Comparison of ENCODE assay signal across 11 cellular contexts in the genomic region with DNA sequence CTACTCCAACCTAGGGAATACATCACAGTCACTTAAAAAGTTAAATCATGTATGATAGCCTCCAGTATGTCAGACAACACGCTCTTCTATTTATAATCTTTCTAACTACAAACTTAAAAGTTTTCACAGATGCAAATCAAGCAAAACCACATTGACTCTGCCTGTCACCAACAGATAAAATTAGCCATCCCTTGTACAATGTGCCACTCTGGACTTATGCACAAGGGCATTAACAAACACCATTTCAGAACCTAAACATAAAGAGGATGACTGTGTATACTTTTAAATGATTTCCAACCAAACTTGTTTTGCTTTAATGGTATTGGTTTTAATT. TPM values are rescaled to one million over a fixed set of nuclear protein-coding genes. Genes with fewer than 3 reads are reported as not detected.
DNase-seq lines count a peak whose midpoint lies in the region; ATAC-seq and TF ChIP-seq lines count a peak whose summit lies in the region.
"Had no signal": no experiment of that assay in that cellular context is flagged by ENCODE, and none has a peak within 500 bp of the region (broad histone marks: within the 10 kb centered on the region; RNA-seq: fewer than 3 reads in every experiment).

No MANE protein-coding gene starts in this region.

- CTCF ChIA-PET in activated CD4-positive, alpha-beta memory T cell treated with anti-CD3 and anti-CD28 coated beads, Interleukin-2, amount 10 ng/mL, durations not matched to agents 7 days and 5 days (lab: Charles Lee), result interaction anchor here (1.2 kb wide), 1 partner anchor 9 kb away, joined by 3 read pairs; no protein-coding TSS in a partner anchor

- H3K27ac ChIP-seq in psoas muscle, result peak overlapping the region; percentile 66
- no peak overlapping the region for H3K27ac ChIP-seq in esophagus muscularis mucosa (replicated peaks in 1 of 4)

- peaks cover 60 to 68% (median 66%) of the 10 kb centered on the region in 3 donors for H3K4me1 Mint-ChIP-seq in IgD-negative memory B cell
- peaks cover 63% of the 10 kb centered on the region for H3K4me1 Mint-ChIP-seq in activated CD4-positive, alpha-beta memory T cell treated with anti-CD3 and anti-CD28 coated beads, Interleukin-2, amount 10 ng/mL, durations not matched to agents 7 days and 5 days

- TF ChIP-seq POLR2A in esophagus muscularis mucosa (IDR thresholded peaks at IDR 0.05; ENCODE audit: low read depth), result no peak

- TF ChIP-seq CTCF in psoas muscle (IDR thresholded peaks at IDR 0.05), result no peak
- no peak for TF ChIP-seq CTCF in esophagus muscularis mucosa (IDR thresholded peaks at IDR 0.05)

- no peak for DNase-seq in psoas muscle
- DNase-seq in esophagus muscularis mucosa (ENCODE audit: extremely low spot score), result no peak
- DNase-seq in activated CD4-positive, alpha-beta memory T cell treated with anti-CD3 and anti-CD28 coated beads, Interleukin-2, amount 10 ng/mL, durations not matched to agents 7 days and 5 days, result no peak
- no peak for DNase-seq in amniotic stem cell (lab: John Stamatoyannopoulos, UW)
- DNase-seq: NCI-H187 treated with DMSO at 0.1 percent for 48 hours had no signal

- H3K4me3 ChIP-seq in psoas muscle (peak overlapping the region; percentile 5), esophagus muscularis mucosa (no peak overlapping the region)

- no peaks in the 10 kb centered on the region for H3K9me3 ChIP-seq in psoas muscle
- no peaks in the 10 kb centered on the region for H3K9me3 ChIP-seq in esophagus muscularis mucosa

- H3K27me3 Mint-ChIP-seq in IgD-negative memory B cell, result no peaks in the 10 kb centered on the region
- H3K27me3 Mint-ChIP-seq in activated CD4-positive, alpha-beta memory T cell treated with anti-CD3 and anti-CD28 coated beads, Interleukin-2, amount 10 ng/mL, durations not matched to agents 7 days and 5 days, result no peaks in the 10 kb centered on the region
- H3K27me3 Mint-ChIP-seq: brain; naive thymus-derived CD8-positive, alpha-beta T cell had no signal

- no peaks in the 10 kb centered on the region for H3K9me3 Mint-ChIP-seq in IgD-negative memory B cell
- no peaks in the 10 kb centered on the region for H3K9me3 Mint-ChIP-seq in activated CD4-positive, alpha-beta memory T cell treated with anti-CD3 and anti-CD28 coated beads, Interleukin-2, amount 10 ng/mL, durations not matched to agents 7 days and 5 days
- H3K9me3 Mint-ChIP-seq: brain; naive thymus-derived CD8-positive, alpha-beta T cell; WTC11 had no signal

- H3K4me1 ChIP-seq in psoas muscle (peaks cover 59% of the 10 kb centered on the region), esophagus muscularis mucosa (peaks cover 0 to 57% (median 26%) of the 10 kb centered on the region in 4 donors)

- TF ChIP-seq EP300 in esophagus muscularis mucosa (IDR thresholded peaks at IDR 0.05), result no peak

- peak overlapping the region; percentile 78 to 94 (median 88) for H3K4me3 Mint-ChIP-seq in IgD-negative memory B cell
- no peak overlapping the region for H3K4me3 Mint-ChIP-seq in activated CD4-positive, alpha-beta memory T cell treated with anti-CD3 and anti-CD28 coated beads, Interleukin-2, amount 10 ng/mL, durations not matched to agents 7 days and 5 days

- peak overlapping the region; percentile 31 to 90 (median 81) for H3K27ac Mint-ChIP-seq in IgD-negative memory B cell
- H3K27ac Mint-ChIP-seq in activated CD4-positive, alpha-beta memory T cell treated with anti-CD3 and anti-CD28 coated beads, Interleukin-2, amount 10 ng/mL, durations not matched to agents 7 days and 5 days, result no peak overlapping the region
- H3K27ac Mint-ChIP-seq: WTC11 had no signal

- no peaks in the 10 kb centered on the region for H3K36me3 Mint-ChIP-seq in IgD-negative memory B cell
- H3K36me3 Mint-ChIP-seq in activated CD4-positive, alpha-beta memory T cell treated with anti-CD3 and anti-CD28 coated beads, Interleukin-2, amount 10 ng/mL, durations not matched to agents 7 days and 5 days (ENCODE audit: low read depth), result peaks cover 9% of the 10 kb centered on the region
- H3K36me3 Mint-ChIP-seq: naive thymus-derived CD8-positive, alpha-beta T cell; WTC11 had no signal

- ATAC-seq in GM19025 (IDR thresholded peaks at IDR 0.05; ENCODE audit: low read depth, unreplicated experiment) (peak; percentile 46), HG02610 (IDR thresholded peaks at IDR 0.05; ENCODE audit: unreplicated experiment) (peak; percentile 40), psoas muscle (peak; percentile 46 to 76 (median 60))
- ATAC-seq: WTC11 had no signal

- intact Hi-C loops in psoas muscle (cut with DNase I) (no loop called here), esophagus muscularis mucosa (cut with DNase I) (no loop called here)

- no peaks in the 10 kb centered on the region for H3K27me3 ChIP-seq in psoas muscle (ENCODE audit: insufficient read depth in 3 of 3, low read length in 2 of 3)
- H3K27me3 ChIP-seq in esophagus muscularis mucosa, result no peaks in the 10 kb centered on the region

- 42 to 72% (median 43%) methylated on average over 1 of the region's 1 CpG for WGBS in psoas muscle, 3 donors
- WGBS in esophagus muscularis mucosa, result 78% methylated on average over 1 of the region's 1 CpG

- no peaks in the 10 kb centered on the region for H3K36me3 ChIP-seq in psoas muscle (ENCODE audit: insufficient read depth in 1 of 2, low read depth in 1 of 2)
- no peaks in the 10 kb centered on the region for H3K36me3 ChIP-seq in esophagus muscularis mucosa

- POLR2A ChIA-PET in activated CD4-positive, alpha-beta memory T cell treated with anti-CD3 and anti-CD28 coated beads, Interleukin-2, amount 10 ng/mL, durations not matched to agents 7 days and 5 days (lab: Charles Lee), result interaction anchor here (0.7 to 1.3 kb wide), 3 partner anchors 15 to 863 kb away, joined by 3 to 5 read pairs (median 4); partner anchors contain the start of genes ALG2, ERP44, INVS and STX17

RNA-seq across cellular contexts. Expression of gene ERP44, which starts 14.7 kb away (rescaled TPM):
- polyA plus RNA-seq in IgD-negative memory B cell (45.3 TPM), psoas muscle (10 to 100 TPM; 10.9 to 14.3 (median 10.9) TPM)
- total RNA-seq in psoas muscle (10 to 100 TPM in 2 of 4 donors, 1 to 10 TPM in 2; 7.5 to 12.1 (median 9.9) TPM), esophagus muscularis mucosa (10 to 100 TPM; 12.1 to 13.3 (median 12.7) TPM)
- total RNA-seq in activated CD4-positive, alpha-beta memory T cell treated with anti-CD3 and anti-CD28 coated beads, Interleukin-2, amount 10 ng/mL, durations not matched to agents 7 days and 5 days, result 10 to 100 TPM; 22.3 to 23.3 TPM

RNA-seq across cellular contexts. Expression of gene INVS, which starts 14.9 kb away (rescaled TPM):
- polyA plus RNA-seq in IgD-negative memory B cell (12.7 TPM), psoas muscle (1 to 10 TPM; 1.6 to 6.5 (median 2.0) TPM)
- total RNA-seq in psoas muscle (1 to 10 TPM; 4.1 to 7.3 (median 5.9) TPM), esophagus muscularis mucosa (10 to 100 TPM; 19.2 to 24.1 (median 23.4) TPM)
- total RNA-seq in activated CD4-positive, alpha-beta memory T cell treated with anti-CD3 and anti-CD28 coated beads, Interleukin-2, amount 10 ng/mL, durations not matched to agents 7 days and 5 days, result 10 to 100 TPM; 13.1 to 13.2 TPM
